Comparison of ENCODE assay signal across 24 cellular contexts in genomic region chr15:65645392-65645791, GRCh38.
"Had no signal": no experiment of that assay in that cellular context is flagged by ENCODE, and none has a peak within 500 bp of the region (broad histone marks: within the 10 kb centered on the region; RNA-seq: fewer than 3 reads in every experiment).

No MANE protein-coding gene starts in this region.

- H3K4me3 ChIP-seq: dorsolateral prefrontal cortex, gastroesophageal sphincter, heart left ventricle, hepatocyte, left lung, ovary, psoas muscle, skin epidermis, spleen, stomach, thyroid gland, vagina had no signal

- DNase-seq: dorsolateral prefrontal cortex; effector CD4-positive, alpha-beta T cell; heart left ventricle; kidney; left lung; mesendoderm; midbrain; naive thymus-derived CD8-positive, alpha-beta T cell; nephron progenitor cell; occipital lobe; ovary; posterior cingulate gyrus; psoas muscle; right cardiac atrium; spleen; stimulated activated CD4-positive, alpha-beta T cell treated with anti-CD3 and anti-CD28 coated beads, Interleukin-4, amount 100 ng/mL, for 4 hours; stomach; thyroid gland; trophoblast cell had no signal

- H3K9me3 ChIP-seq: gastroesophageal sphincter, heart left ventricle, left lung, ovary, psoas muscle, spleen, stomach, thyroid gland, vagina had no signal

- H3K4me1 ChIP-seq: gastroesophageal sphincter, left lung, psoas muscle, vagina had no signal

- H3K4me2 ChIP-seq: hepatocyte had no signal

- H3K27me3 ChIP-seq: dorsolateral prefrontal cortex, gastroesophageal sphincter, heart left ventricle, hepatocyte, left lung, ovary, spleen, stomach, thyroid gland, vagina had no signal

- H2AFZ ChIP-seq: hepatocyte had no signal

- H3K27ac Mint-ChIP-seq: nephron progenitor cell; stimulated activated memory B cell treated with anti-CD40 and anti-IgM and Interleukin-4, amounts not matched to agents 10 μg/mL and 1 μg/mL and 100 μg/mL, for 72 hours had no signal

- H3K27me3 Mint-ChIP-seq: naive thymus-derived CD8-positive, alpha-beta T cell; stimulated activated memory B cell treated with anti-CD40 and anti-IgM and Interleukin-4, amounts not matched to agents 10 μg/mL and 1 μg/mL and 100 μg/mL, for 72 hours had no signal

- H3K36me3 ChIP-seq: gastroesophageal sphincter, heart left ventricle, left lung, ovary, stomach, thyroid gland, vagina had no signal

- H3K4me3 Mint-ChIP-seq: naive thymus-derived CD8-positive, alpha-beta T cell; nephron progenitor cell; stimulated activated memory B cell treated with anti-CD40 and anti-IgM and Interleukin-4, amounts not matched to agents 10 μg/mL and 1 μg/mL and 100 μg/mL, for 72 hours had no signal

- H3K27ac ChIP-seq: dorsolateral prefrontal cortex, gastroesophageal sphincter, heart left ventricle, hepatocyte, left lung, ovary, psoas muscle, skin epidermis, stomach, thyroid gland, vagina had no signal

- H3K79me2 ChIP-seq: hepatocyte had no signal

- H3K9me3 Mint-ChIP-seq: naive thymus-derived CD8-positive, alpha-beta T cell; nephron progenitor cell; stimulated activated memory B cell treated with anti-CD40 and anti-IgM and Interleukin-4, amounts not matched to agents 10 μg/mL and 1 μg/mL and 100 μg/mL, for 72 hours had no signal

- ATAC-seq: gastroesophageal sphincter; heart left ventricle; left lung; naive thymus-derived CD8-positive, alpha-beta T cell; psoas muscle; right cardiac atrium; stimulated activated memory B cell treated with anti-CD40 and anti-IgM and Interleukin-4, amounts not matched to agents 10 μg/mL and 1 μg/mL and 100 μg/mL, for 72 hours had no signal
